21 cellular contexts compared by ENCODE assay signal in genomic region chr1:166692354-166692753, GRCh38.
"Had no signal": no experiment of that assay in that cellular context is flagged by ENCODE, and none has a peak within 500 bp of the region (broad histone marks: within the 10 kb centered on the region; RNA-seq: fewer than 3 reads in every experiment).

No MANE protein-coding gene starts in this region.

- H3K27ac Mint-ChIP-seq: natural killer cell; stimulated activated memory B cell treated with anti-CD40 and anti-IgM and Interleukin-4, amounts not matched to agents 10 μg/mL and 1 μg/mL and 100 μg/mL, for 72 hours had no signal

- H3K27ac ChIP-seq: epithelial cell of prostate, esophagus squamous epithelium, gastroesophageal sphincter, spleen, stomach, thoracic aorta, transverse colon had no signal

- H3K36me3 Mint-ChIP-seq: natural killer cell; stimulated activated memory B cell treated with anti-CD40 and anti-IgM and Interleukin-4, amounts not matched to agents 10 μg/mL and 1 μg/mL and 100 μg/mL, for 72 hours had no signal

- H3K4me3 Mint-ChIP-seq: natural killer cell; neural crest cell; stimulated activated memory B cell treated with anti-CD40 and anti-IgM and Interleukin-4, amounts not matched to agents 10 μg/mL and 1 μg/mL and 100 μg/mL, for 72 hours had no signal

- ATAC-seq: gastroesophageal sphincter; left lobe of liver; natural killer cell; sciatic nerve; stimulated activated memory B cell treated with anti-CD40 and anti-IgM and Interleukin-4, amounts not matched to agents 10 μg/mL and 1 μg/mL and 100 μg/mL, for 72 hours had no signal

- DNase-seq: effector memory CD4-positive, alpha-beta T cell; esophagus squamous epithelium; foreskin fibroblast; glutamatergic neuron; islet precursor cell; natural killer cell; posterior cingulate gyrus; spleen; stimulated activated CD4-positive, alpha-beta T cell treated with anti-CD3 and anti-CD28 coated beads, Interleukin-15, amount 100 ng/mL, for 24 hours; stimulated activated CD4-positive, alpha-beta T cell treated with anti-CD3 and anti-CD28 coated beads, Interleukin-1b, Interleukin-23, amount 100 ng/mL, for 48 hours; stimulated activated CD4-positive, alpha-beta T cell treated with anti-CD3 and anti-CD28 coated beads, Interleukin-4, amount 100 ng/mL, for 24 hours; stomach; substantia nigra; transverse colon had no signal

- H3K9me3 ChIP-seq: esophagus squamous epithelium, gastroesophageal sphincter, spleen, stomach, thoracic aorta, transverse colon had no signal

- H3K4me1 ChIP-seq: esophagus squamous epithelium, gastroesophageal sphincter, spleen, stomach, transverse colon had no signal

- H3K4me1 Mint-ChIP-seq: natural killer cell; stimulated activated memory B cell treated with anti-CD40 and anti-IgM and Interleukin-4, amounts not matched to agents 10 μg/mL and 1 μg/mL and 100 μg/mL, for 72 hours had no signal

- H3K9me3 Mint-ChIP-seq: neural crest cell; stimulated activated memory B cell treated with anti-CD40 and anti-IgM and Interleukin-4, amounts not matched to agents 10 μg/mL and 1 μg/mL and 100 μg/mL, for 72 hours had no signal

- H3K4me3 ChIP-seq: esophagus squamous epithelium, gastroesophageal sphincter, spleen, stomach, thoracic aorta, transverse colon had no signal

- H3K36me3 ChIP-seq: esophagus squamous epithelium, gastroesophageal sphincter, spleen, stomach, thoracic aorta, transverse colon had no signal

- H3K27me3 ChIP-seq: stomach, transverse colon had no signal
